Comparison of ENCODE assay signal across 8 cellular contexts in genomic region chr12:575948-576612, GRCh38.
DNase-seq lines count a peak whose midpoint lies in the region; ATAC-seq lines count a peak whose summit lies in the region.

No MANE protein-coding gene starts in this region.

- DNase-seq in Daoy (ENCODE audit: low read depth) (peak; percentile 79), NCI-H2196 (lab: John Stamatoyannopoulos, UW; ENCODE audit: unreplicated experiment) (peak; percentile 71), cerebellar cortex (ENCODE audit: low spot score) (peak; percentile 62), kidney tubule cell (ENCODE audit: low spot score) (peak; percentile 69)
- DNase-seq in stimulated activated CD4-positive, alpha-beta T cell treated with anti-CD3 and anti-CD28 coated beads, Interleukin-1b, Interleukin-23, amount 100 ng/mL, for 4 hours (ENCODE audit: low read depth in 2 of 2) = peak; percentile 82 to 87

- ATAC-seq in HG02678 (IDR thresholded peaks at IDR 0.05; ENCODE audit: unreplicated experiment) = peak; percentile 84
- ATAC-seq in activated CD4-positive, CD25-positive, alpha-beta regulatory T cell treated with anti-CD3 and anti-CD28 coated beads, Interleukin-2, amount 50 U/mL, for 24 hours = peak; percentile 83 to 90
- ATAC-seq in GM21737 (IDR thresholded peaks at IDR 0.05; ENCODE audit: unreplicated experiment) = no peak
